Comparison of ENCODE assay signal across 18 cellular contexts in genomic region chr12:24709201-24709600, GRCh38.
DNase-seq lines count a peak whose midpoint lies in the region; ATAC-seq and TF ChIP-seq lines count a peak whose summit lies in the region.
"Had no signal": no experiment of that assay in that cellular context is flagged by ENCODE, and none has a peak within 500 bp of the region (broad histone marks: within the 10 kb centered on the region; RNA-seq: fewer than 3 reads in every experiment).

No MANE protein-coding gene starts in this region.

- H2BK5ac ChIP-seq in IMR-90 (ENCODE audit: low read depth, low read length, poor library complexity, severe bottlenecking): no peak overlapping the region

- no peak for TF ChIP-seq RAD21 in IMR-90 (IDR thresholded peaks at IDR 0.05; ENCODE audit: low read length)

- H3K18ac ChIP-seq in IMR-90 (ENCODE audit: low read depth, low read length): no peak overlapping the region

- in situ Hi-C loops in IMR-90 (cut with MboI; ENCODE audit: low sequenced_read_pairs) (no loop called here), brain microvascular endothelial cell (cut with HindIII; ENCODE audit: low pct_ligation_motif_present, low sequenced_read_pairs) (no loop called here), gastrocnemius medialis (cut with MboI; ENCODE audit: low sequenced_read_pairs in 4 of 4) (no loop called here)

- no peak overlapping the region for H3K9ac ChIP-seq in IMR-90 (ENCODE audit: low read depth, low read length)

- DNase-seq in NOMO-1 treated with DMSO at 0.1 percent for 48 hours (lab: John Stamatoyannopoulos, UW; ENCODE audit: unreplicated experiment): peak; percentile 31
- DNase-seq in NOMO-1 treated with dmso at 0.1 percent for 144 hours (lab: John Stamatoyannopoulos, UW; ENCODE audit: unreplicated experiment): no peak
- DNase-seq in IMR-90: peak; percentile 48
- DNase-seq in brain microvascular endothelial cell: peak; percentile 7
- no peak for DNase-seq in omental fat pad (ENCODE audit: low spot score)
- no peak for DNase-seq in gastrocnemius medialis
- DNase-seq in OCI-M2 (lab: John Stamatoyannopoulos, UW; ENCODE audit: unreplicated experiment): no peak
- no peak for DNase-seq in NCI-H2081 treated with DMSO at 0.1 percent for 48 hours (lab: John Stamatoyannopoulos, UW)
- DNase-seq: 8988T; activated CD4-positive, CD25-positive, alpha-beta regulatory T cell; activated CD8-positive, alpha-beta memory T cell treated with anti-CD3 and anti-CD28 coated beads, Interleukin-2, amount 50 U/mL, for 48 hours; CD8-positive, alpha-beta memory T cell; heart right ventricle; KG1; left colon; NCI-H1436 treated with DMSO at 0.1 percent for 48 hours; NCI-H510A; RPMI8226 had no signal

- TF ChIP-seq CTCF in IMR-90 (conservative IDR thresholded peaks at IDR 0.05; ENCODE audit: low read depth, low read length) (no peak), brain microvascular endothelial cell (IDR thresholded peaks at IDR 0.05; ENCODE audit: low read depth, low read length, missing control alignments) (no peak), omental fat pad (IDR thresholded peaks at IDR 0.05) (no peak), gastrocnemius medialis (IDR thresholded peaks at IDR 0.05 in 4 of 5, conservative IDR thresholded peaks at IDR 0.05 in 1 of 5) (no peak)

- no peak overlapping the region for H3K14ac ChIP-seq in IMR-90 (replicated peaks; ENCODE audit: low read depth, low read length)

- H3K4ac ChIP-seq in IMR-90 (ENCODE audit: low read depth, low read length): no peak overlapping the region

- POLR2A ChIA-PET in IMR-90 (lab: Charles Lee; ENCODE audit: unreplicated experiment): no interaction called here

- H3K4me2 ChIP-seq in IMR-90 (ENCODE audit: low read depth, low read length): no peak overlapping the region

- no peak for TF ChIP-seq POLR2A in IMR-90 (IDR thresholded peaks at IDR 0.05; ENCODE audit: low read depth, low read length)
- no peak for TF ChIP-seq POLR2A in gastrocnemius medialis (IDR thresholded peaks at IDR 0.05)

- ATAC-seq in IMR-90 (ENCODE audit: low read depth) (0 out of 2 replicates have a peak, but pooled peaks have one; percentile 37), omental fat pad (ENCODE audit: low FRiP score) (peak; percentile 72), gastrocnemius medialis (no peak)
- ATAC-seq: heart right ventricle, left colon had no signal

- H3K27ac ChIP-seq in IMR-90 (ENCODE audit: insufficient read depth, low read length) (no peak overlapping the region), brain microvascular endothelial cell (no peak overlapping the region), gastrocnemius medialis (no peak overlapping the region)
- H3K27ac ChIP-seq: heart right ventricle had no signal

- intact Hi-C loops in IMR-90 (cut with micrococcal nuclease) (no loop called here), gastrocnemius medialis (cut with DNase I; ENCODE audit: low total_unique reads) (no loop called here)

- BruUV-seq in IMR-90 (replicated peaks; lab: Mats Ljungman, UMichigan): no TSS peak

- no peaks in the 10 kb centered on the region for H3K79me1 ChIP-seq in IMR-90 (ENCODE audit: low read depth in 1 of 2, low read length in 2 of 2)

- H3K9me3 ChIP-seq in IMR-90 (ENCODE audit: control insufficient read depth, insufficient read depth, low read length) (no peaks in the 10 kb centered on the region), gastrocnemius medialis (no peaks in the 10 kb centered on the region)
- H3K9me3 ChIP-seq: heart right ventricle had no signal

- no peak overlapping the region for H3K4me3 ChIP-seq in IMR-90 (ENCODE audit: insufficient read depth, low read depth, low read length)
- H3K4me3 ChIP-seq in brain microvascular endothelial cell (ENCODE audit: low read depth, low read length): no peak overlapping the region
- no peak overlapping the region for H3K4me3 ChIP-seq in gastrocnemius medialis
- H3K4me3 ChIP-seq: heart right ventricle had no signal

- no peak overlapping the region for H4K5ac ChIP-seq in IMR-90 (ENCODE audit: low read depth, low read length)

- no peak overlapping the region for H2BK15ac ChIP-seq in IMR-90 (ENCODE audit: low read depth, low read length)

- H2BK20ac ChIP-seq in IMR-90 (ENCODE audit: low read depth, low read length): no peak overlapping the region

- no peak overlapping the region for H2AK5ac ChIP-seq in IMR-90 (ENCODE audit: low read depth, low read length)

- H3K23ac ChIP-seq in IMR-90 (ENCODE audit: low read depth, low read length): no peak overlapping the region

- H3K36me3 ChIP-seq in IMR-90 (ENCODE audit: control insufficient read depth, insufficient read depth, low read length): no peaks in the 10 kb centered on the region
- H3K36me3 ChIP-seq in brain microvascular endothelial cell (replicated peaks): no peaks in the 10 kb centered on the region
- no peaks in the 10 kb centered on the region for H3K36me3 ChIP-seq in gastrocnemius medialis
- H3K36me3 ChIP-seq: heart right ventricle had no signal

- H2AK9ac ChIP-seq in IMR-90 (replicated peaks; ENCODE audit: low read depth, low read length, poor library complexity): no peak overlapping the region

- H2BK120ac ChIP-seq in IMR-90 (ENCODE audit: low read depth, low read length): no peak overlapping the region

- no peak overlapping the region for H4K91ac ChIP-seq in IMR-90 (ENCODE audit: insufficient read depth, low read depth, low read length)

- H3K4me1 ChIP-seq in IMR-90 (ENCODE audit: control insufficient read depth, insufficient read depth, low read length): no peaks in the 10 kb centered on the region; the same call in 1 of the 2 replicates
- no peaks in the 10 kb centered on the region for H3K4me1 ChIP-seq in gastrocnemius medialis

- CTCF ChIA-PET in IMR-90 (lab: Yijun Ruan, JAX): no interaction called here

- H4K20me1 ChIP-seq in IMR-90 (ENCODE audit: insufficient read depth, low read length): no peaks in the 10 kb centered on the region

- no peak overlapping the region for H4K8ac ChIP-seq in IMR-90 (ENCODE audit: low read depth in 2 of 2, low read length in 2 of 2)

- H3K9me1 ChIP-seq in IMR-90 (ENCODE audit: insufficient read depth, low read length): no peaks in the 10 kb centered on the region

- dilution Hi-C loops in IMR-90 (cut with HindIII; ENCODE audit: low sequenced_read_pairs, unreplicated experiment): no loop called here

- no peak overlapping the region for H3K56ac ChIP-seq in IMR-90 (ENCODE audit: extremely low read depth, insufficient read depth, low read length)

- 29% methylated on average over 2 of the region's 2 CpGs; no CpG with 5 or more reads in 1 of the 2 experiments for WGBS in IMR-90 (ENCODE audit: extremely low coverage in 2 of 2, insufficient read length in 1 of 2), 2 experiments

- H2AFZ ChIP-seq in IMR-90 (replicated peaks; ENCODE audit: low read length, poor library complexity): no peak overlapping the region

- H3K27me3 ChIP-seq in IMR-90 (ENCODE audit: control insufficient read depth, insufficient read depth, low read length) (no peaks in the 10 kb centered on the region), brain microvascular endothelial cell (replicated peaks) (no peaks in the 10 kb centered on the region), gastrocnemius medialis (no peaks in the 10 kb centered on the region)
- H3K27me3 ChIP-seq: heart right ventricle had no signal

TF ChIP-seq in IMR-90, 13 proteins besides CTCF, POLR2A, EP300 and RAD21:
- TF ChIP-seq ELK1 (IDR thresholded peaks at IDR 0.05; ENCODE audit: borderline replicate concordance, low read depth, low read length) (no peak), MAZ (IDR thresholded peaks at IDR 0.05; ENCODE audit: borderline replicate concordance, low read depth, low read length) (no peak), BHLHE40 (IDR thresholded peaks at IDR 0.05; ENCODE audit: low read depth, low read length) (no peak), MXI1 (IDR thresholded peaks at IDR 0.05; ENCODE audit: borderline replicate concordance, low read depth, low read length) (no peak), USF2 (IDR thresholded peaks at IDR 0.05; ENCODE audit: low read depth, low read length) (no peak), CEBPB (IDR thresholded peaks at IDR 0.05; ENCODE audit: low read depth, low read length) (no peak), RFX5 (IDR thresholded peaks at IDR 0.05; ENCODE audit: low read depth, low read length) (no peak), RCOR1 (IDR thresholded peaks at IDR 0.05; ENCODE audit: insufficient replicate concordance, low read length) (no peak), FOS (IDR thresholded peaks at IDR 0.05; ENCODE audit: low read depth, low read length) (peak; percentile 81)

Comparison
In these comparisons a context has a peak if more than half of its experiments do, and no peak if none do; other contexts are left out.
1. DNase-seq: peak in NOMO-1 treated with DMSO at 0.1 percent for 48 hours (single experiment), IMR-90 (single experiment) and brain microvascular endothelial cell (single experiment); none in NOMO-1 treated with dmso at 0.1 percent for 144 hours (single experiment), omental fat pad (single experiment), gastrocnemius medialis (0 of 2), OCI-M2 (single experiment) and NCI-H2081 treated with DMSO at 0.1 percent for 48 hours (single experiment).
2. ATAC-seq: peak in IMR-90 (single experiment) and omental fat pad (single experiment); none in gastrocnemius medialis (0 of 2).